8 cellular contexts compared by ENCODE assay signal in genomic region chr18:864872-865273, GRCh38. TPM values are rescaled to one million over a fixed set of nuclear protein-coding genes. Genes with fewer than 3 reads are reported as not detected.
DNase-seq lines count a peak whose midpoint lies in the region; ATAC-seq and TF ChIP-seq lines count a peak whose summit lies in the region.

No MANE protein-coding gene starts in this region.

- TF ChIP-seq CTCF in uterus (IDR thresholded peaks at IDR 0.05): peak; percentile 87 to 96 (median 93)

- no peak overlapping the region for H3K27ac ChIP-seq in SJSA1
- no peak overlapping the region for H3K27ac ChIP-seq in uterus

- peak; percentile 96 for DNase-seq in DMS53 treated with DMSO at 0.1 percent for 48 hours (lab: John Stamatoyannopoulos, UW; ENCODE audit: unreplicated experiment)
- peak; percentile 64 for DNase-seq in M059J (ENCODE audit: low read depth)
- DNase-seq in SJSA1 (ENCODE audit: low read depth in 1 of 2, low spot score in 2 of 2): peak; percentile 24 to 68
- peak; percentile 50 for DNase-seq in activated naive CD4-positive, alpha-beta T cell treated with Interleukin-2 at 50 U/mL for 16 hours
- peak; percentile 52 for DNase-seq in glomerular endothelial cell (ENCODE audit: extremely low read depth, low read depth, low spot score)
- DNase-seq in posterior vena cava (ENCODE audit: low spot score): peak; percentile 88
- DNase-seq in uterus: peak; percentile 52 to 54

- H3K9me3 ChIP-seq in SJSA1 (replicated peaks) (no peaks in the 10 kb centered on the region), uterus (no peaks in the 10 kb centered on the region)

- H3K4me1 ChIP-seq in SJSA1 (replicated peaks) (no peaks in the 10 kb centered on the region), uterus (no peaks in the 10 kb centered on the region)

- TF ChIP-seq POLR2A in uterus (IDR thresholded peaks at IDR 0.05): no peak

- no peaks in the 10 kb centered on the region for H3K36me3 ChIP-seq in SJSA1
- no peaks in the 10 kb centered on the region for H3K36me3 ChIP-seq in uterus

- H3K27me3 ChIP-seq in SJSA1 (replicated peaks) (peaks cover 23% of the 10 kb centered on the region), uterus (no peaks in the 10 kb centered on the region)

- ATAC-seq in GM21723 (IDR thresholded peaks at IDR 0.05; ENCODE audit: unreplicated experiment): peak; percentile 97

- intact Hi-C loops in posterior vena cava (cut with DNase I) (no loop called here), uterus (cut with DNase I; ENCODE audit: low total_unique reads) (no loop called here)

- H3K4me3 ChIP-seq in SJSA1 (no peak overlapping the region), uterus (no peak overlapping the region)

RNA-seq across cellular contexts. Expression of gene ADCYAP1, which starts 39.8 kb away (rescaled TPM):
- total RNA-seq in M059J (2014; rRNA removed; shearing (Covaris generic)): 0.98 and 2.2 TPM in 2 replicates
- not detected in 2 replicates for total RNA-seq in SJSA1 (2014; rRNA removed; shearing (Covaris generic))
- total RNA-seq in glomerular endothelial cell (0.12 TPM in 1 of 2 replicates, not detected in the other), posterior vena cava (1 to 10 TPM in 1 of 2 donors, under 1 TPM in 1; 0.60 to 2.1 TPM), uterus (1 to 10 TPM in 1 of 4 donors, under 1 TPM in 2, not detected in 1; 0.49 to 1.5 (median 0.97) TPM)

RNA-seq across cellular contexts. Expression of gene YES1, which starts 52.8 kb away (rescaled TPM):
- total RNA-seq in M059J (2014; rRNA removed; shearing (Covaris generic)): 127 and 160 TPM in 2 replicates
- 98.6 and 134 TPM in 2 replicates for total RNA-seq in SJSA1 (2014; rRNA removed; shearing (Covaris generic))
- total RNA-seq in glomerular endothelial cell (175 and 180 TPM in 2 replicates), posterior vena cava (10 to 100 TPM; 28.7 to 51.6 TPM), uterus (100 to 1,000 TPM in 1 of 4 donors, 10 to 100 TPM in 3; 21.0 to 158 (median 37.0) TPM)

Comparison
In these comparisons a context has a peak if more than half of its experiments do, and no peak if none do; other contexts are left out.
1. DNase-seq: peak in every context shown above with its lines; median percentile 96 in DMS53 treated with DMSO at 0.1 percent for 48 hours; 88 in posterior vena cava; 64 in M059J; 53 in uterus; 52 in glomerular endothelial cell; 50 in activated naive CD4-positive, alpha-beta T cell treated with Interleukin-2 at 50 U/mL for 16 hours; 46 in SJSA1.